9 cellular contexts compared by ENCODE assay signal in genomic region chr13:48155850-48156249, GRCh38.
A peak's percentile ranks its signal among the peaks of the same experiment; 100 is the strongest.
DNase-seq lines count a peak whose midpoint lies in the region; ATAC-seq and TF ChIP-seq lines count a peak whose summit lies in the region.
"Had no signal": no experiment of that assay in that cellular context is flagged by ENCODE, and none has a peak within 500 bp of the region (broad histone marks: within the 10 kb centered on the region; RNA-seq: fewer than 3 reads in every experiment).

No MANE protein-coding gene starts in this region.

- TF ChIP-seq CTCF in HFFc6 (IDR thresholded peaks at IDR 0.05) (no peak), foreskin fibroblast (IDR thresholded peaks at IDR 0.05; ENCODE audit: low read depth, low read length) (no peak)

- peak; percentile 2 to 76 (median 65) for DNase-seq in CD8-positive, alpha-beta memory T cell
- DNase-seq in HFFc6 = peak; percentile 25
- peak; percentile 21 to 74 for DNase-seq in SW 1271 (lab: John Stamatoyannopoulos, UW)
- DNase-seq in foreskin fibroblast = peak; percentile 3 to 19
- DNase-seq in stimulated activated CD4-positive, alpha-beta T cell treated with anti-CD3 and anti-CD28 coated beads, Interleukin-15, amount 100 ng/mL, for 24 hours = no peak

- peaks cover 72% of the 10 kb centered on the region for H3K4me1 ChIP-seq in CD8-positive, alpha-beta memory T cell (ENCODE audit: insufficient read depth, low read length)

- H3K9me3 ChIP-seq in CD8-positive, alpha-beta memory T cell (ENCODE audit: low read length) = no peaks in the 10 kb centered on the region

- H3K9me3 Mint-ChIP-seq in CD8-positive, alpha-beta memory T cell = no peaks in the 10 kb centered on the region
- H3K9me3 Mint-ChIP-seq in HFFc6 = no peaks in the 10 kb centered on the region
- H3K9me3 Mint-ChIP-seq: naive B cell had no signal

- H3K27me3 Mint-ChIP-seq in CD8-positive, alpha-beta memory T cell = no peaks in the 10 kb centered on the region
- peaks cover 7% of the 10 kb centered on the region for H3K27me3 Mint-ChIP-seq in HFFc6 (ENCODE audit: insufficient read depth)
- H3K27me3 Mint-ChIP-seq: naive B cell had no signal

- peak overlapping the region; percentile 19 for H3K4me3 ChIP-seq in CD8-positive, alpha-beta memory T cell (ENCODE audit: low read length)
- H3K4me3 ChIP-seq in foreskin fibroblast (ENCODE audit: low read depth in 1 of 2, low read length in 2 of 2) = no peak overlapping the region

- no peaks in the 10 kb centered on the region for H3K27me3 ChIP-seq in CD8-positive, alpha-beta memory T cell (ENCODE audit: insufficient read depth, low read length, poor library complexity, severe bottlenecking)

- POLR2A ChIA-PET in CD8-positive, alpha-beta memory T cell (lab: Charles Lee) = interaction anchor here (0.7 to 2.5 kb wide), 11 partner anchors 20 to 118 kb away, joined by 3 to 34 read pairs (median 4); partner anchors contain the start of genes ITM2B and NUDT15

- peak overlapping the region; percentile 25 to 89 (median 77) for H3K4me3 Mint-ChIP-seq in CD8-positive, alpha-beta memory T cell
- no peak overlapping the region for H3K4me3 Mint-ChIP-seq in HFFc6

- H3K27ac ChIP-seq in CD8-positive, alpha-beta memory T cell (ENCODE audit: low read depth, low read length) = peak overlapping the region; percentile 60

- H3K27ac Mint-ChIP-seq in CD8-positive, alpha-beta memory T cell = peak overlapping the region; percentile 78 to 98 (median 88)
- H3K27ac Mint-ChIP-seq in HFFc6 = no peak overlapping the region

- H3K36me3 ChIP-seq in CD8-positive, alpha-beta memory T cell (ENCODE audit: insufficient read depth, low read length) = no peaks in the 10 kb centered on the region

- CTCF ChIA-PET in CD8-positive, alpha-beta memory T cell (lab: Charles Lee) = interaction anchor here (0.6 to 4.3 kb wide), 11 partner anchors 26 to 83 kb away, joined by 3 to 19 read pairs (median 5); partner anchors contain the start of gene ITM2B

- peaks cover 66 to 87% (median 84%) of the 10 kb centered on the region in 3 donors for H3K4me1 Mint-ChIP-seq in CD8-positive, alpha-beta memory T cell
- peaks cover 30% of the 10 kb centered on the region for H3K4me1 Mint-ChIP-seq in HFFc6 (ENCODE audit: low read depth)

- no peaks in the 10 kb centered on the region for H3K36me3 Mint-ChIP-seq in CD8-positive, alpha-beta memory T cell
- H3K36me3 Mint-ChIP-seq in HFFc6 (ENCODE audit: low read depth) = no peaks in the 10 kb centered on the region
- H3K36me3 Mint-ChIP-seq: naive B cell had no signal

- ATAC-seq in GM19328 (IDR thresholded peaks at IDR 0.05; ENCODE audit: unreplicated experiment) (no peak), GM18517 (IDR thresholded peaks at IDR 0.05; ENCODE audit: unreplicated experiment) (no peak), GM19395 (IDR thresholded peaks at IDR 0.05; ENCODE audit: unreplicated experiment) (no peak)
